Comparison of ENCODE assay signal across 9 cellular contexts in the genomic region with DNA sequence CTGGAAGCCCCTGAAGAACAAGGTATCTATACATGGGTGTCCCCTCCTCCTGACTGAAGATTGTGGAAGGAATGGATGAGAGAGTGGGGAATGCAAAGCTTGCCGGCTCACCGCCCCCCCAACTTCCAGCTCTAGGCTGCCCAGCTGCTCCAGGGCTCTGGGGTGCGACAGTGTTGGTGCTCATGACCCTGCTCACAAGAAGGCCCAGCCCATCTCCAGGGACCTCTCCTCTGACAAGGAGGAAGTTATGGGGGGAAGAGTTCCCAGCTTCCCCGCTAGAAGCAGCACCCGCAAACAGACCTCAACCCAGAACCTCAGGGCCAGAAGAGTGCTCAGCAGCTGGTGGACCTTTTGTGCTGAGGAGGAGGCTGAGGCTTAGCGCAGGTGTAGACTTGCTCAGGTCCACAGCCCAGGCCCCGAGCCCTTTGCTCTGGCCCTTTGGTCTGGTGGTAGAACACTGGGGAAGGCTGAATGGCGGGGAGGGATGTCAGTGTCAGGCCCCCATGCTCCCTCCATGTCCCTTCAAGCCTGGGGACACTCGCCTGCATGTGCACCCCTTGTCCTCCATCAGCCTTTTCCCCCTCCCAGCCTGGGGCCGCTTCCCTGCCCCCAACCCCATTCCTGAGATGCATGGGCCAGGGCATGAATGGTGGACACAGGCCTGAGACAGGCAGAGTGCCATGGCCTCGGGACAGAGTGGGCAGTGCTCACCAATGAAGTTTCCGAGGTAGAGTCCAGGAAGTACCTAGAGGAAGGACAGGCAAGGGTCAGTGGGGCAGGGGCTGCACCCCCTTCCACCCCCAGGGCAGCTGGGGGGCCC. TPM values are rescaled to one million over a fixed set of nuclear protein-coding genes. Genes with fewer than 3 reads are reported as not detected.
DNase-seq lines count a peak whose midpoint lies in the region; ATAC-seq and TF ChIP-seq lines count a peak whose summit lies in the region.
"Had no signal": no experiment of that assay in that cellular context is flagged by ENCODE, and none has a peak within 500 bp of the region (broad histone marks: within the 10 kb centered on the region; RNA-seq: fewer than 3 reads in every experiment).

No MANE protein-coding gene starts in this region.

- no peaks in the 10 kb centered on the region for H3K36me3 ChIP-seq in BLaER1

- intact Hi-C loops in dendritic cell treated with granulocyte-macrophage colony-stimulating factor and Interleukin-4, amounts not matched to agents 40 ng/mL and 50 ng/mL, for 4 days (cut with micrococcal nuclease), result no loop called here

- H3K4me1 Mint-ChIP-seq in H9 (peaks cover 11 to 27% of the 10 kb centered on the region in 2 experiments), nephron (peaks cover 14% of the 10 kb centered on the region)
- H3K4me1 Mint-ChIP-seq in dendritic cell treated with granulocyte-macrophage colony-stimulating factor and Interleukin-4, amounts not matched to agents 40 ng/mL and 50 ng/mL, for 4 days (ENCODE audit: low read depth), result peaks cover 22% of the 10 kb centered on the region

- H3K79me2 ChIP-seq in H9 (ENCODE audit: insufficient read depth, low read length), result no peaks in the 10 kb centered on the region

- H4K20me1 ChIP-seq in BLaER1, result no peaks in the 10 kb centered on the region
- no peaks in the 10 kb centered on the region for H4K20me1 ChIP-seq in H9 (ENCODE audit: control insufficient read depth, insufficient read depth, insufficient read length)

- H3T11ph ChIP-seq in H9 (ENCODE audit: low read length), result no peak overlapping the region

- DNase-seq in H9 (no peak), NCI-H1092 treated with DMSO at 0.1 percent for 48 hours (lab: John Stamatoyannopoulos, UW) (no peak), cerebellar nuclear complex (lab: John Stamatoyannopoulos, UW) (no peak)
- DNase-seq: GM23248 had no signal

- H3K27ac Mint-ChIP-seq in H9 (no peak overlapping the region), nephron (peak overlapping the region; percentile 79 to 97 (median 94))
- peak overlapping the region; percentile 23 for H3K27ac Mint-ChIP-seq in dendritic cell treated with granulocyte-macrophage colony-stimulating factor and Interleukin-4, amounts not matched to agents 40 ng/mL and 50 ng/mL, for 4 days

- H3K4me3 Mint-ChIP-seq in H9 (peak overlapping the region; percentile 79 to 94), nephron (peak overlapping the region; percentile 95 to 99 (median 98))
- no peak overlapping the region for H3K4me3 Mint-ChIP-seq in dendritic cell treated with granulocyte-macrophage colony-stimulating factor and Interleukin-4, amounts not matched to agents 40 ng/mL and 50 ng/mL, for 4 days

- H2BK20ac ChIP-seq in H9 (ENCODE audit: low read depth, low read length, poor library complexity, severe bottlenecking), result no peak overlapping the region

- H3K9me3 ChIP-seq in BLaER1 (no peaks in the 10 kb centered on the region), H9 (ENCODE audit: control insufficient read depth, low read depth, low read length) (no peaks in the 10 kb centered on the region)

- H3K27ac ChIP-seq in BLaER1, result peak overlapping the region; percentile 79; the same call in 1 of the 2 replicates
- H3K27ac ChIP-seq in H9 (ENCODE audit: insufficient read length, low read depth, low read length), result no peak overlapping the region
- H3K27ac ChIP-seq: GM23248 had no signal

- no peak overlapping the region for H3K23ac ChIP-seq in H9 (ENCODE audit: insufficient read length, low read depth, low read length)

- no peak overlapping the region for H4K91ac ChIP-seq in H9 (ENCODE audit: insufficient read length, low read depth, low read length)

- no peak overlapping the region for H3K18ac ChIP-seq in H9 (ENCODE audit: insufficient read length, low read depth, low read length)

- H3K4ac ChIP-seq in H9 (ENCODE audit: low read depth, low read length), result no peak overlapping the region

- H4K8ac ChIP-seq in H9 (replicated peaks; ENCODE audit: insufficient read length, low read depth, low read length), result no peak overlapping the region

- H3K9me3 Mint-ChIP-seq in H9 (no peaks in the 10 kb centered on the region), nephron (no peaks in the 10 kb centered on the region)
- H3K9me3 Mint-ChIP-seq in dendritic cell treated with granulocyte-macrophage colony-stimulating factor and Interleukin-4, amounts not matched to agents 40 ng/mL and 50 ng/mL, for 4 days, result no peaks in the 10 kb centered on the region

- H2AK5ac ChIP-seq in H9 (ENCODE audit: insufficient read length, low read length), result no peak overlapping the region

- H3K4me2 ChIP-seq in BLaER1, result peak overlapping the region; percentile 93
- H3K4me2 ChIP-seq in H9 (ENCODE audit: insufficient read depth, insufficient read length, low read length), result no peak overlapping the region

- H3K9ac ChIP-seq in BLaER1 (peak overlapping the region; percentile 80; the same call in 1 of the 2 replicates), H9 (ENCODE audit: extremely low read depth, insufficient read length, low read length) (no peak overlapping the region)

- H2BK5ac ChIP-seq in H9 (ENCODE audit: insufficient read length, low read length), result no peak overlapping the region

- TF ChIP-seq CTCF in H9 (conservative IDR thresholded peaks at IDR 0.05) (no peak), nephron (IDR thresholded peaks at IDR 0.05; ENCODE audit: unreplicated experiment in 3 of 3) (no peak)

- no peak overlapping the region for H4K5ac ChIP-seq in H9 (ENCODE audit: insufficient read length, low read depth, low read length)

- peaks cover 12% of the 10 kb centered on the region for H3K23me2 ChIP-seq in H9 (ENCODE audit: insufficient read length, low read depth, low read length, poor library complexity, severe bottlenecking)

- ATAC-seq in GM18511 (IDR thresholded peaks at IDR 0.05; ENCODE audit: unreplicated experiment), result no peak
- no peak for ATAC-seq in HG03442 (IDR thresholded peaks at IDR 0.05; ENCODE audit: unreplicated experiment)

- H3K27me3 ChIP-seq in BLaER1, result peaks cover 42% of the 10 kb centered on the region
- H3K27me3 ChIP-seq in H9 (ENCODE audit: insufficient read depth, low read length), result peaks cover 16% of the 10 kb centered on the region; the same call in 1 of the 2 replicates

- H3K36me3 Mint-ChIP-seq in H9 (ENCODE audit: insufficient read depth in 1 of 3, low read depth in 3 of 3), result no peaks in the 10 kb centered on the region
- peaks cover 5% of the 10 kb centered on the region for H3K36me3 Mint-ChIP-seq in dendritic cell treated with granulocyte-macrophage colony-stimulating factor and Interleukin-4, amounts not matched to agents 40 ng/mL and 50 ng/mL, for 4 days (ENCODE audit: low read depth)
- peaks cover 4% of the 10 kb centered on the region for H3K36me3 Mint-ChIP-seq in nephron (ENCODE audit: low read depth)

- no peak overlapping the region for H2AFZ ChIP-seq in H9 (ENCODE audit: low read length)

- no peak overlapping the region for H2BK12ac ChIP-seq in H9 (ENCODE audit: insufficient read length, low read depth, low read length)

- H3K27me3 Mint-ChIP-seq in H9 (ENCODE audit: low read depth) (peaks cover 70% of the 10 kb centered on the region), nephron (ENCODE audit: low read depth) (peaks cover 12% of the 10 kb centered on the region)
- H3K27me3 Mint-ChIP-seq in dendritic cell treated with granulocyte-macrophage colony-stimulating factor and Interleukin-4, amounts not matched to agents 40 ng/mL and 50 ng/mL, for 4 days, result peaks cover 54% of the 10 kb centered on the region

- no peak overlapping the region for H3K14ac ChIP-seq in H9 (ENCODE audit: insufficient read depth, low read length)

- H3K79me1 ChIP-seq in H9 (ENCODE audit: insufficient read depth, low read depth, low read length, poor library complexity, severe bottlenecking), result no peaks in the 10 kb centered on the region

- WGBS in H9 (ENCODE audit: extremely low coverage, insufficient read length, low lambda C conversion rate), result no CpG with 5 or more reads among the region's 12 CpGs

- peak overlapping the region; percentile 79 for H3K4me3 ChIP-seq in BLaER1

- H2BK15ac ChIP-seq in H9 (ENCODE audit: low read depth, low read length), result no peak overlapping the region

- no peak overlapping the region for H3K56ac ChIP-seq in H9 (ENCODE audit: insufficient read length, low read depth, low read length)

- H3K4me1 ChIP-seq in BLaER1 (peaks cover 46% of the 10 kb centered on the region), H9 (ENCODE audit: insufficient read depth, low read length) (no peaks in the 10 kb centered on the region)

- H2BK120ac ChIP-seq in H9 (ENCODE audit: low read depth, low read length, poor library complexity, severe bottlenecking), result no peak overlapping the region

RNA-seq across cellular contexts. Expression of a gene that starts 1.3 kb away (rescaled TPM):
- total RNA-seq in H9 (2021), result 5.6 and 6.7 TPM in 2 replicates
- total RNA-seq: GM23248 had no signal

RNA-seq across cellular contexts. Expression of a gene that starts 1.4 kb away (rescaled TPM):
- total RNA-seq in H9 (2021), result 0.13 and 0.20 TPM in 2 replicates
- total RNA-seq: GM23248 had no signal

RNA-seq across cellular contexts. Expression of a gene that starts 23.7 kb away (rescaled TPM):
- total RNA-seq in H9 (2021), result 0.22 TPM in 1 of 2 replicates, not detected in the other
- total RNA-seq: GM23248 had no signal

RNA-seq across cellular contexts. Expression of a gene that starts 49.9 kb away (rescaled TPM):
- total RNA-seq in H9 (2021), result 0.57 and 0.74 TPM in 2 replicates
- total RNA-seq: GM23248 had no signal

Comparison
In these comparisons a context has a peak if more than half of its experiments do, and no peak if none do; other contexts are left out.
1. H3K27ac Mint-ChIP-seq: peak in dendritic cell treated with granulocyte-macrophage colony-stimulating factor and Interleukin-4, amounts not matched to agents 40 ng/mL and 50 ng/mL, for 4 days (single experiment) and nephron (3 of 3); none in H9 (0 of 3).